Comparison of ENCODE assay signal across 16 cellular contexts in the genomic region with DNA sequence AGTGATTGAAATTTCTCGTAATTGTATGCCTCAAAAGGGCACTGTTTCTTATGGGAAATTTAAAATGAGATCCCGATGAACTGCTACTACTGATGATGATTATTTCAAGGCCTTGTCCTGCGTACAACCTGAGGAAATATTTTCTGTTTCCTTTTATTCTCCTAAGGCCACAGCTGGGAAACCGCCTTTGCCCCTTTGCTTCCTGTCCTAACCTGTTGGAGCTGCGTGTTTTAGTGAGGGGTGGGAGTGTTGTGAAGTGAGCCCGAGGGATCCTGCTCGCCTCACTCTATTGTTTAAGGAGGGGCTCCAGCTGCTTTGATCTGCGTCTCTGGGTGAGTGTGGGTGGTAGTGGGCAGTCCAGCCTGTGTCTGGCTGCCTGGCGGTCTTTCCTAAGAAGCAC. TPM values are rescaled to one million over a fixed set of nuclear protein-coding genes. Genes with fewer than 3 reads are reported as not detected.
DNase-seq lines count a peak whose midpoint lies in the region; TF ChIP-seq lines count a peak whose summit lies in the region.
"Had no signal": no experiment of that assay in that cellular context is flagged by ENCODE, and none has a peak within 500 bp of the region (broad histone marks: within the 10 kb centered on the region; RNA-seq: fewer than 3 reads in every experiment).

No MANE protein-coding gene starts in this region.

- H3K9me3 ChIP-seq in H9 (ENCODE audit: control insufficient read depth, low read depth, low read length), result no peaks in the 10 kb centered on the region
- H3K9me3 ChIP-seq in mammary epithelial cell (replicated peaks; ENCODE audit: insufficient read depth, low read length), result no peaks in the 10 kb centered on the region
- no peaks in the 10 kb centered on the region for H3K9me3 ChIP-seq in smooth muscle cell (replicated peaks; ENCODE audit: low read depth)

- H4K20me1 ChIP-seq in H9 (ENCODE audit: control insufficient read depth, insufficient read depth, insufficient read length) (no peaks in the 10 kb centered on the region), mammary epithelial cell (ENCODE audit: insufficient read depth, low read length) (peaks cover 2% of the 10 kb centered on the region), smooth muscle cell (ENCODE audit: low read depth) (no peaks in the 10 kb centered on the region)

- H2BK15ac ChIP-seq in H9 (ENCODE audit: low read depth, low read length), result no peak overlapping the region

- H4K8ac ChIP-seq in H9 (replicated peaks; ENCODE audit: insufficient read length, low read depth, low read length), result no peak overlapping the region

- H4K91ac ChIP-seq in H9 (ENCODE audit: insufficient read length, low read depth, low read length), result no peak overlapping the region

- peak overlapping the region; percentile 35; the same call in 1 of the 2 replicates for H3K14ac ChIP-seq in H9 (ENCODE audit: insufficient read depth, low read length)

- no peak overlapping the region for H2AK5ac ChIP-seq in H9 (ENCODE audit: insufficient read length, low read length)

- no peak overlapping the region for H3K4ac ChIP-seq in H9 (ENCODE audit: low read depth, low read length)

- H3K18ac ChIP-seq in H9 (ENCODE audit: insufficient read length, low read depth, low read length), result no peak overlapping the region

- intact Hi-C loops in mammary epithelial cell (cut with micrococcal nuclease), result no loop called here
- intact Hi-C loops in CD14-positive monocyte (cut with micrococcal nuclease), result no loop called here

- H3K23ac ChIP-seq in H9 (ENCODE audit: insufficient read length, low read depth, low read length), result no peak overlapping the region

- in situ Hi-C loops in mammary epithelial cell (cut with MboI; ENCODE audit: low sequenced_read_pairs in 2 of 2), result loop anchor here in 1 of 2 donors (5.0 kb wide), 1 partner anchor 58 kb away; no protein-coding TSS in a partner anchor

- no peak overlapping the region for H3T11ph ChIP-seq in H9 (ENCODE audit: low read length)

- H3K36me3 Mint-ChIP-seq in H9 (ENCODE audit: insufficient read depth in 1 of 3, low read depth in 3 of 3) (no peaks in the 10 kb centered on the region), CD14-positive monocyte (no peaks in the 10 kb centered on the region)
- H3K36me3 Mint-ChIP-seq: CD8-positive, alpha-beta memory T cell had no signal

- no peak overlapping the region for H3K27ac ChIP-seq in H9 (ENCODE audit: insufficient read length, low read depth, low read length)
- peak overlapping the region; percentile 40 for H3K27ac ChIP-seq in mammary epithelial cell (ENCODE audit: insufficient read depth, low read depth, low read length)
- H3K27ac ChIP-seq in smooth muscle cell (ENCODE audit: low read depth), result peak overlapping the region; percentile 21
- H3K27ac ChIP-seq: GM23248, KMS-11 had no signal

- no TSS peak for BruUV-seq in mammary epithelial cell (replicated peaks; lab: Mats Ljungman, UMichigan)

- H4K5ac ChIP-seq in H9 (ENCODE audit: insufficient read length, low read depth, low read length), result no peak overlapping the region

- H3K23me2 ChIP-seq in H9 (ENCODE audit: insufficient read length, low read depth, low read length, poor library complexity, severe bottlenecking), result no peaks in the 10 kb centered on the region

- H3K9ac ChIP-seq in H9 (ENCODE audit: extremely low read depth, insufficient read length, low read length) (no peak overlapping the region), mammary epithelial cell (ENCODE audit: insufficient read depth, low read length) (peak overlapping the region; percentile 15), smooth muscle cell (ENCODE audit: low read depth) (peak overlapping the region; percentile 19)
- H3K9ac ChIP-seq: GM23248, KMS-11 had no signal

- H2BK20ac ChIP-seq in H9 (ENCODE audit: low read depth, low read length, poor library complexity, severe bottlenecking), result no peak overlapping the region

- no peaks in the 10 kb centered on the region for H3K9me3 Mint-ChIP-seq in H9
- H3K9me3 Mint-ChIP-seq in CD14-positive monocyte, result peaks cover 0 to 8% (median 0%) of the 10 kb centered on the region in 7 donors

- H3K79me1 ChIP-seq in H9 (ENCODE audit: insufficient read depth, low read depth, low read length, poor library complexity, severe bottlenecking), result no peaks in the 10 kb centered on the region

- CTCF ChIA-PET in mammary epithelial cell (lab: Charles Lee; ENCODE audit: low non-redundant PET), result no interaction called here

- H3K56ac ChIP-seq in H9 (ENCODE audit: insufficient read length, low read depth, low read length), result no peak overlapping the region

- no peak overlapping the region for H3K4me3 ChIP-seq in mammary epithelial cell (replicated peaks in 1 of 3; ENCODE audit: insufficient read depth in 1 of 3, low read depth in 2 of 3, low read length in 3 of 3)
- no peak overlapping the region for H3K4me3 ChIP-seq in smooth muscle cell
- H3K4me3 ChIP-seq: GM23248 had no signal

- H2BK120ac ChIP-seq in H9 (ENCODE audit: low read depth, low read length, poor library complexity, severe bottlenecking), result no peak overlapping the region

- H2BK12ac ChIP-seq in H9 (ENCODE audit: insufficient read length, low read depth, low read length), result no peak overlapping the region

- TF ChIP-seq CTCF in H9 (conservative IDR thresholded peaks at IDR 0.05) (no peak), mammary epithelial cell (conservative IDR thresholded peaks at IDR 0.05 in 1 of 2, IDR thresholded peaks at IDR 0.05 in 1 of 2; ENCODE audit: extremely low read depth in 1 of 2, insufficient read depth in 1 of 2, low read depth in 1 of 2, low read length in 2 of 2) (no peak), smooth muscle cell (IDR thresholded peaks at IDR 0.05; ENCODE audit: borderline replicate concordance, insufficient read depth, poor library complexity, severe bottlenecking) (no peak), CD14-positive monocyte (IDR thresholded peaks at IDR 0.05) (no peak)

- H3K4me1 ChIP-seq in H9 (ENCODE audit: insufficient read depth, low read length), result peaks cover 3% of the 10 kb centered on the region; the same call in 1 of the 2 replicates
- peaks cover 53% of the 10 kb centered on the region for H3K4me1 ChIP-seq in mammary epithelial cell (ENCODE audit: insufficient read depth, low read length)
- H3K4me1 ChIP-seq in smooth muscle cell (ENCODE audit: low read depth), result no peaks in the 10 kb centered on the region

- dilution Hi-C loops in mammary epithelial cell (cut with HindIII; ENCODE audit: low sequenced_read_pairs), result no loop called here

- H3K27me3 Mint-ChIP-seq in H9 (ENCODE audit: low read depth) (no peaks in the 10 kb centered on the region; the same call in 1 of the 2 replicates), CD14-positive monocyte (ENCODE audit: low read depth in 3 of 3) (peaks cover 8 to 22% (median 21%) of the 10 kb centered on the region in 3 donors)

- H3K4me2 ChIP-seq in H9 (ENCODE audit: insufficient read depth, insufficient read length, low read length) (no peak overlapping the region), mammary epithelial cell (ENCODE audit: insufficient read depth, low read depth, low read length) (no peak overlapping the region), smooth muscle cell (no peak overlapping the region)
- H3K4me2 ChIP-seq: KMS-11 had no signal

- H3K4me3 Mint-ChIP-seq in H9 (no peak overlapping the region), CD14-positive monocyte (no peak overlapping the region)
- H3K4me3 Mint-ChIP-seq: CD8-positive, alpha-beta memory T cell had no signal

- no peaks in the 10 kb centered on the region for H3F3A ChIP-seq in smooth muscle cell (ENCODE audit: low read depth)

- H3K27ac Mint-ChIP-seq in H9 (peak overlapping the region in 1 of 3 experiments; percentile 38; a peak in 1 of 7 replicates), CD14-positive monocyte (no peak overlapping the region)
- H3K27ac Mint-ChIP-seq: CD8-positive, alpha-beta memory T cell had no signal

- WGBS in H9 (ENCODE audit: extremely low coverage, insufficient read length, low lambda C conversion rate), result no CpG with 5 or more reads among the region's 9 CpGs
- WGBS in mammary epithelial cell (ENCODE audit: low coverage, missing lambda C conversion rate), result 36% methylated on average over 8 of the region's 9 CpGs
- 81% methylated on average over 9 of the region's 9 CpGs for WGBS in smooth muscle cell (ENCODE audit: low lambda C conversion rate)

- DNase-seq in H9 (no peak), mammary epithelial cell (no peak), glomerular endothelial cell (ENCODE audit: extremely low read depth, low read depth, low spot score) (peak; percentile 33), smooth muscle cell (lab: John Stamatoyannopoulos, UW; ENCODE audit: unreplicated experiment) (no peak), SKM-1 treated with dmso at 0.1 percent for 144 hours (lab: John Stamatoyannopoulos, UW; ENCODE audit: unreplicated experiment) (no peak), CD14-positive monocyte (ENCODE audit: low spot score) (no peak), cerebellar cortex (ENCODE audit: low spot score) (no peak)
- DNase-seq in stimulated activated CD8-positive, alpha-beta memory T cell treated with anti-CD3 and anti-CD28 coated beads, Interleukin-4, amount 100 ng/mL, for 48 hours, result no peak
- DNase-seq: CD8-positive, alpha-beta memory T cell; DND-41; GM23248; NCI-H1092; NCI-H2081 treated with DMSO at 0.1 percent for 48 hours; NCI-H510A treated with DMSO at 0.1 percent for 48 hours; SHP77 treated with DMSO at 0.1 percent for 48 hours had no signal

- peaks cover 9 to 15% of the 10 kb centered on the region in 2 experiments for H3K4me1 Mint-ChIP-seq in H9
- no peaks in the 10 kb centered on the region for H3K4me1 Mint-ChIP-seq in CD14-positive monocyte

- H3K79me2 ChIP-seq in H9 (ENCODE audit: insufficient read depth, low read length), result 0 out of 2 replicates have a peak, but pooled peaks cover 1% of the 10 kb centered on the region
- H3K79me2 ChIP-seq in mammary epithelial cell (ENCODE audit: insufficient read depth, low read length), result peaks cover 98% of the 10 kb centered on the region
- no peaks in the 10 kb centered on the region for H3K79me2 ChIP-seq in smooth muscle cell (ENCODE audit: low read depth)

- peaks cover 21% of the 10 kb centered on the region for H3K36me3 ChIP-seq in mammary epithelial cell (ENCODE audit: insufficient read depth, low read length)
- no peaks in the 10 kb centered on the region for H3K36me3 ChIP-seq in smooth muscle cell (ENCODE audit: low read depth)

- no peak overlapping the region for H2AFZ ChIP-seq in H9 (ENCODE audit: low read length)
- H2AFZ ChIP-seq in mammary epithelial cell (ENCODE audit: low read depth, low read length), result no peak overlapping the region
- H2AFZ ChIP-seq in smooth muscle cell (ENCODE audit: low read depth), result no peak overlapping the region
- H2AFZ ChIP-seq: GM23248 had no signal

- no peak overlapping the region for H2BK5ac ChIP-seq in H9 (ENCODE audit: insufficient read length, low read length)

- H3K27me3 ChIP-seq in H9 (ENCODE audit: insufficient read depth, low read length) (no peaks in the 10 kb centered on the region), mammary epithelial cell (ENCODE audit: insufficient read depth, low read length) (no peaks in the 10 kb centered on the region), smooth muscle cell (ENCODE audit: low read depth) (no peaks in the 10 kb centered on the region)

RNA-seq across cellular contexts. Expression of gene LAMC2, which starts 14.4 kb away (rescaled TPM):
- total RNA-seq in H9 (2021) (6.8 and 7.4 TPM in 2 replicates), mammary epithelial cell (1,000 to 10,000 TPM; 1,201 to 2,277 TPM), glomerular endothelial cell (132 and 173 TPM in 2 replicates), smooth muscle cell (120 TPM in 2 replicates)
- polyA plus RNA-seq in mammary epithelial cell (1,668 TPM), smooth muscle cell (35.1 and 117 TPM in 2 replicates), CD14-positive monocyte (not detected)
- 2,109 TPM for polyA minus RNA-seq in mammary epithelial cell
- total RNA-seq: CD8-positive, alpha-beta memory T cell had no signal
- polyA plus RNA-seq: CD8-positive, alpha-beta memory T cell had no signal

Comparison
In these comparisons a context has a peak if more than half of its experiments do, and no peak if none do; other contexts are left out.
1. RNA of gene LAMC2, which starts 14.4 kb away (total RNA-seq): 1,201 to 2,277 TPM in mammary epithelial cell, 132 to 173 TPM in glomerular endothelial cell and 120 TPM in smooth muscle cell; 6.8 to 7.4 TPM in H9; every median in the first group is over 10 times any median in the second.